In the genomic region with DNA sequence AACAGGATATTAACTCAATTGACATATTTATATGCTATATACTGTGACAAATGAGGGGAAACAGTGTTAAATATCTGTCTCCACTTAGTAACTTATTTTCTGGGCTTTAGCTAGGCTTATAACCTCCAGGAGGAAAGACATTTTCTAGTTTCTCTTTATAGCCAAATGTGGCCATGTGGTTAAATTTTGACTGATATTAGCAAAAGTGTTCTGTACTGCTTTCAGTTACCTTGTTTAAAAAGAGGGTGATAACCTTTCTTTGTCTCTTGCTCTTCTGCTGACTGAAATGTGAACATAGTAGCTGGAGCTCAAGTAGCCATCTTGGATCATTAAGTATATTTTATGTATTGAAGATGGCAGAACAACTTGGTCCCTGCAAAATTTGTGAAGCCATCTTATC, we compare ENCODE assay signal across 17 cellular contexts.
"Had no signal": no experiment of that assay in that cellular context is flagged by ENCODE, and none has a peak within 500 bp of the region (broad histone marks: within the 10 kb centered on the region; RNA-seq: fewer than 3 reads in every experiment).

No MANE protein-coding gene starts in this region.

- H3K36me3 Mint-ChIP-seq: naive thymus-derived CD8-positive, alpha-beta T cell; type B pancreatic cell had no signal

- H3K27me3 ChIP-seq: cardiac muscle cell, foreskin keratinocyte, spleen, suprapubic skin had no signal

- H3K4me1 ChIP-seq: spleen, suprapubic skin had no signal

- H3K9me3 ChIP-seq: mucosa of descending colon, suprapubic skin had no signal

- H3K36me3 ChIP-seq: cardiac muscle cell, spleen, suprapubic skin had no signal

- H3K27ac Mint-ChIP-seq: activated CD8-positive, alpha-beta T cell treated with anti-CD3 and anti-CD28 coated beads for 36 hours; activated naive CD8-positive, alpha-beta T cell treated with anti-CD3 and anti-CD28 coated beads, Interleukin-2, amount 50 U/mL, for 24 hours; immature natural killer cell; naive thymus-derived CD8-positive, alpha-beta T cell; type B pancreatic cell had no signal

- DNase-seq: activated CD8-positive, alpha-beta memory T cell treated with anti-CD3 and anti-CD28 coated beads, Interleukin-2, amount 50 U/mL, for 48 hours; activated CD8-positive, alpha-beta T cell treated with anti-CD3 and anti-CD28 coated beads for 36 hours; activated naive CD4-positive, alpha-beta T cell treated with Interleukin-2 at 50 U/mL for 16 hours; activated naive CD8-positive, alpha-beta T cell treated with anti-CD3 and anti-CD28 coated beads, Interleukin-2, amount 50 U/mL, for 24 hours; foreskin keratinocyte; immature natural killer cell; naive thymus-derived CD8-positive, alpha-beta T cell; occipital lobe; spleen; stimulated activated CD4-positive, alpha-beta T cell treated with anti-CD3 and anti-CD28 coated beads, Interleukin-2, amount 100 ng/mL, for 24 hours; stimulated activated naive CD4-positive, alpha-beta T cell; T-helper 9 cell had no signal

- H3K4me3 ChIP-seq: cardiac muscle cell, mucosa of descending colon, spleen, suprapubic skin had no signal

- H3K4me3 Mint-ChIP-seq: activated CD8-positive, alpha-beta T cell treated with anti-CD3 and anti-CD28 coated beads for 36 hours; activated naive CD8-positive, alpha-beta T cell treated with anti-CD3 and anti-CD28 coated beads, Interleukin-2, amount 50 U/mL, for 24 hours; immature natural killer cell; naive thymus-derived CD8-positive, alpha-beta T cell; type B pancreatic cell had no signal

- H3K27me3 Mint-ChIP-seq: activated CD8-positive, alpha-beta T cell treated with anti-CD3 and anti-CD28 coated beads for 36 hours; activated naive CD8-positive, alpha-beta T cell treated with anti-CD3 and anti-CD28 coated beads, Interleukin-2, amount 50 U/mL, for 24 hours; naive thymus-derived CD8-positive, alpha-beta T cell; type B pancreatic cell had no signal

- H3K27ac ChIP-seq: cardiac muscle cell, foreskin keratinocyte, spleen, suprapubic skin had no signal

- ATAC-seq: activated CD8-positive, alpha-beta T cell treated with anti-CD3 and anti-CD28 coated beads for 36 hours; activated naive CD8-positive, alpha-beta T cell treated with anti-CD3 and anti-CD28 coated beads, Interleukin-2, amount 50 U/mL, for 24 hours; foreskin keratinocyte; naive thymus-derived CD8-positive, alpha-beta T cell; sciatic nerve had no signal

- H3K4me1 Mint-ChIP-seq: activated naive CD8-positive, alpha-beta T cell treated with anti-CD3 and anti-CD28 coated beads, Interleukin-2, amount 50 U/mL, for 24 hours; immature natural killer cell; naive thymus-derived CD8-positive, alpha-beta T cell had no signal
